Comparison of ENCODE assay signal across 9 cellular contexts in genomic region chr16:1493746-1494094, GRCh38. TPM values are rescaled to one million over a fixed set of nuclear protein-coding genes. Genes with fewer than 3 reads are reported as not detected.
DNase-seq lines count a peak whose midpoint lies in the region; ATAC-seq and TF ChIP-seq lines count a peak whose summit lies in the region.
"Had no signal": no experiment of that assay in that cellular context is flagged by ENCODE, and none has a peak within 500 bp of the region (broad histone marks: within the 10 kb centered on the region; RNA-seq: fewer than 3 reads in every experiment).

No MANE protein-coding gene starts in this region.

- H3K4me1 ChIP-seq in iPS DF 6.9 (ENCODE audit: control insufficient read depth, insufficient read depth, low read length) (no peaks in the 10 kb centered on the region), smooth muscle cell (ENCODE audit: low read depth) (peaks cover 7% of the 10 kb centered on the region)

- no peaks in the 10 kb centered on the region for H3K27me3 ChIP-seq in iPS DF 6.9 (ENCODE audit: control insufficient read depth, insufficient read depth, low read length)
- no peaks in the 10 kb centered on the region for H3K27me3 ChIP-seq in smooth muscle cell (ENCODE audit: low read depth)

- no peak for TF ChIP-seq CTCF in smooth muscle cell (IDR thresholded peaks at IDR 0.05; ENCODE audit: borderline replicate concordance, insufficient read depth, poor library complexity, severe bottlenecking)

- H3K27ac ChIP-seq in iPS DF 6.9 (ENCODE audit: low read length): no peak overlapping the region
- H3K27ac ChIP-seq in smooth muscle cell (ENCODE audit: low read depth): no peak overlapping the region

- H3F3A ChIP-seq in smooth muscle cell (ENCODE audit: low read depth): no peaks in the 10 kb centered on the region

- no CpG with 5 or more reads among the region's 30 CpGs for WGBS in iPS DF 6.9 (ENCODE audit: insufficient coverage, insufficient read length)
- WGBS in smooth muscle cell (ENCODE audit: low lambda C conversion rate): 4% methylated on average over 25 of the region's 30 CpGs

- peaks cover 18% of the 10 kb centered on the region for H3K79me2 ChIP-seq in smooth muscle cell (ENCODE audit: low read depth)

- H3K27me3 Mint-ChIP-seq in activated naive CD8-positive, alpha-beta T cell: no peaks in the 10 kb centered on the region

- no peaks in the 10 kb centered on the region for H3K36me3 Mint-ChIP-seq in activated naive CD8-positive, alpha-beta T cell

- no peaks in the 10 kb centered on the region for H3K9me3 ChIP-seq in iPS DF 6.9 (ENCODE audit: control insufficient read depth, insufficient read depth, low read length)
- H3K9me3 ChIP-seq in smooth muscle cell (replicated peaks; ENCODE audit: low read depth): no peaks in the 10 kb centered on the region

- peak overlapping the region; percentile 88 for H3K4me3 ChIP-seq in iPS DF 6.9 (ENCODE audit: low read length)
- H3K4me3 ChIP-seq in smooth muscle cell: peak overlapping the region; percentile 95

- H4K20me1 ChIP-seq in smooth muscle cell (ENCODE audit: low read depth): no peaks in the 10 kb centered on the region

- DNase-seq in D341Med (ENCODE audit: low spot score) (peak; percentile 66), iPS DF 6.9 (ENCODE audit: low read depth, low spot score) (no peak), smooth muscle cell (lab: John Stamatoyannopoulos, UW; ENCODE audit: unreplicated experiment) (no peak)
- no peak for DNase-seq in stimulated activated naive CD4-positive, alpha-beta T cell treated with Interleukin-2 at 50 U/mL for 16 hours (lab: John Stamatoyannopoulos, UW)
- DNase-seq in stimulated activated CD4-positive, alpha-beta T cell treated with anti-CD3 and anti-CD28 coated beads, Interleukin-12 subunit alpha, Interleukin-12 subunit beta, amount 100 ng/mL, for 4 hours: no peak

- H3K9ac ChIP-seq in smooth muscle cell (ENCODE audit: low read depth): peak overlapping the region; percentile 92

- H3K9me3 Mint-ChIP-seq in activated naive CD8-positive, alpha-beta T cell (ENCODE audit: low read depth): no peaks in the 10 kb centered on the region

- H3K27ac Mint-ChIP-seq in activated naive CD8-positive, alpha-beta T cell: peak overlapping the region; percentile 89

- H3K4me1 Mint-ChIP-seq in activated naive CD8-positive, alpha-beta T cell (ENCODE audit: low read depth): peaks cover 11% of the 10 kb centered on the region

- peaks cover 30% of the 10 kb centered on the region for H3K36me3 ChIP-seq in iPS DF 6.9 (ENCODE audit: control insufficient read depth, insufficient read depth, low read length)
- no peaks in the 10 kb centered on the region for H3K36me3 ChIP-seq in smooth muscle cell (ENCODE audit: low read depth)

- H2AFZ ChIP-seq in smooth muscle cell (ENCODE audit: low read depth): peak overlapping the region; percentile 94

- ATAC-seq in HG03159 (IDR thresholded peaks at IDR 0.05; ENCODE audit: unreplicated experiment): peak; percentile 16
- no peak for ATAC-seq in HG03196 (IDR thresholded peaks at IDR 0.05; ENCODE audit: unreplicated experiment)

- peak overlapping the region; percentile 97 for H3K4me3 Mint-ChIP-seq in activated naive CD8-positive, alpha-beta T cell

- H3K4me2 ChIP-seq in smooth muscle cell: peak overlapping the region; percentile 83

RNA-seq across cellular contexts. Expression of gene TELO2, which starts 0.6 kb away (rescaled TPM):
- 4.8 and 6.5 TPM in 2 replicates for total RNA-seq in smooth muscle cell
- 22.9 and 25.1 TPM in 2 replicates for polyA plus RNA-seq in smooth muscle cell

RNA-seq across cellular contexts. Expression of gene PTX4, which starts 5.0 kb away (rescaled TPM):
- not detected in 2 replicates for total RNA-seq in smooth muscle cell
- not detected in 2 replicates for polyA plus RNA-seq in smooth muscle cell
- total RNA-seq: T-helper 1 cell treated with Interleukin-12 subunit alpha and Interleukin-12 subunit beta and Interleukin-4 antibody, amounts not matched to agents 30 ng/mL and 1 ng/mL, for 36 hours had no signal

RNA-seq across cellular contexts. Expression of gene CLCN7, which starts 18.9 kb away (rescaled TPM):
- total RNA-seq in smooth muscle cell: 15.6 and 25.9 TPM in 2 replicates
- 45.2 and 59.9 TPM in 2 replicates for polyA plus RNA-seq in smooth muscle cell

RNA-seq across cellular contexts. Expression of gene TMEM204, which starts 39.7 kb away (rescaled TPM):
- 0.31 and 0.90 TPM in 2 replicates for total RNA-seq in smooth muscle cell
- 3.0 and 4.2 TPM in 2 replicates for polyA plus RNA-seq in smooth muscle cell

RNA-seq across cellular contexts. Expression of gene CCDC154, which starts 49.4 kb away (rescaled TPM):
- total RNA-seq in smooth muscle cell: not detected in 2 replicates
- polyA plus RNA-seq in smooth muscle cell: 0.24 and 1.0 TPM in 2 replicates
